Comparison of ENCODE assay signal across 19 cellular contexts in the genomic region with DNA sequence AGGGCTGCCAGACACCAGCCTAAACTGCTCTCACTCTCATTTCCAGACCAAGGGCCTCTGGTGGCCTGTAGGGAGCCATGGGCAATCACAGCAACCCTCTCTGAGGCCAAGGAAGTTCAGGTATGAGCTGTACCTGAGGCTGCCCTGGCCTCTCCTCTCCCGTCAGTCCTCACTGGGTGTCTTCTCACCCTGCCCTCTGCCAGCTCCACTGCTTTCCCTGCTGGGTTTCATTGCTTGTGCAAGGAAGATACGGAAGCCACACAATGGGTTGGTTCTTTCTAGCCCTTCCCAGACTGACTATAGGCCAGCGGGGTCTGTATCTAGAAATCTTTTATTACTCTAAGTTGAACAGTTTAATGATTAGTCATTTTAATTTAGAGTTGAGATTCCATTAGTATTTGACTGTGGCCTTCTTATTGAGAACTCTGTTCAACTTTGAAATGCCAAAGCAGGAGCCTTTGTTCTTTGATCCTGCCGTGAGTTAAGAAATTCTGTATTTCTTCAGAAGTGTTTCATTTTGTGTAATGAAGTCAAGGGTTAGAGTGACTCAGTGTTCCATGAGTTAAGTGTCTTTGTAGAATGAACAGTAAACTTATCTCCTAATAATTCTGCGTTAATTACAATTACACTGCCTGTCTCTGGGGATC. TPM values are rescaled to one million over a fixed set of nuclear protein-coding genes. Genes with fewer than 3 reads are reported as not detected.
DNase-seq lines count a peak whose midpoint lies in the region; ATAC-seq and TF ChIP-seq lines count a peak whose summit lies in the region.
"Had no signal": no experiment of that assay in that cellular context is flagged by ENCODE, and none has a peak within 500 bp of the region (broad histone marks: within the 10 kb centered on the region; RNA-seq: fewer than 3 reads in every experiment).

No MANE protein-coding gene starts in this region.

- H3K9me3 Mint-ChIP-seq in activated T-cell treated with anti-CD3 and anti-CD28 coated beads, Interleukin-2, amount 50 U/mL, for 24 hours = no peaks in the 10 kb centered on the region
- H3K9me3 Mint-ChIP-seq: IgD-negative memory B cell had no signal

- H3K4me3 ChIP-seq in lung (no peak overlapping the region), subcutaneous abdominal adipose tissue (ENCODE audit: low read depth in 1 of 5, low read length in 5 of 5) (no peak overlapping the region)
- H3K4me3 ChIP-seq: BLaER1 treated with 17β-estradiol and CSF1 and Interleukin-3, amounts not matched to agents 10 nM and 100 nM; mucosa of descending colon; ovary; tibial artery had no signal

- no peaks in the 10 kb centered on the region for H3K27me3 Mint-ChIP-seq in activated T-cell treated with anti-CD3 and anti-CD28 coated beads, Interleukin-2, amount 50 U/mL, for 24 hours

- peaks cover 13% of the 10 kb centered on the region for H3K4me1 Mint-ChIP-seq in activated T-cell treated with anti-CD3 and anti-CD28 coated beads, Interleukin-2, amount 50 U/mL, for 24 hours (ENCODE audit: low read depth)

- H3K27ac Mint-ChIP-seq in activated T-cell treated with anti-CD3 and anti-CD28 coated beads, Interleukin-2, amount 50 U/mL, for 24 hours = peak overlapping the region; percentile 79
- H3K27ac Mint-ChIP-seq: IgD-negative memory B cell had no signal

- H3K27ac ChIP-seq in lung (ENCODE audit: low read depth in 1 of 2, low read length in 1 of 2) = peak overlapping the region in 1 of 2 donors; percentile 59
- H3K27ac ChIP-seq in subcutaneous abdominal adipose tissue (ENCODE audit: low read depth, low read length) = peak overlapping the region; percentile 87
- H3K27ac ChIP-seq: ovary, tibial artery had no signal

- no peaks in the 10 kb centered on the region for H3K9me3 ChIP-seq in lung (ENCODE audit: control insufficient read depth in 2 of 2, insufficient read depth in 1 of 2, low read length in 1 of 2)
- H3K9me3 ChIP-seq in subcutaneous abdominal adipose tissue (ENCODE audit: control insufficient read depth in 5 of 5, low read length in 5 of 5) = no peaks in the 10 kb centered on the region
- H3K9me3 ChIP-seq: BLaER1 treated with 17β-estradiol and CSF1 and Interleukin-3, amounts not matched to agents 10 nM and 100 nM; mucosa of descending colon; ovary; tibial artery had no signal

- H3K36me3 Mint-ChIP-seq in activated T-cell treated with anti-CD3 and anti-CD28 coated beads, Interleukin-2, amount 50 U/mL, for 24 hours (ENCODE audit: low read depth) = no peaks in the 10 kb centered on the region
- H3K36me3 Mint-ChIP-seq: IgD-negative memory B cell had no signal

- no peak overlapping the region for H3K4me3 Mint-ChIP-seq in activated T-cell treated with anti-CD3 and anti-CD28 coated beads, Interleukin-2, amount 50 U/mL, for 24 hours
- H3K4me3 Mint-ChIP-seq: IgD-negative memory B cell had no signal

- DNase-seq in activated T-cell treated with anti-CD3 and anti-CD28 coated beads, Interleukin-2, amount 50 U/mL, for 24 hours = no peak
- no peak for DNase-seq in activated T-cell treated with anti-CD3 and anti-CD28 coated beads, Interleukin-2, amount 50 U/mL, for 1 hour
- DNase-seq in amniotic epithelial cell (ENCODE audit: low read depth) = peak; percentile 75
- no peak for DNase-seq in lung (ENCODE audit: low spot score)
- DNase-seq in SIG-M5 (lab: John Stamatoyannopoulos, UW) = no peak
- no peak for DNase-seq in DMS 273 treated with DMSO at 0.1 percent for 48 hours (lab: John Stamatoyannopoulos, UW)
- DNase-seq in stimulated activated CD4-positive, alpha-beta T cell treated with anti-CD3 and anti-CD28 coated beads, Interleukin-1b, Interleukin-23, amount 100 ng/mL, for 48 hours = no peak
- DNase-seq: activated CD4-positive, alpha-beta T cell treated with anti-CD3 and anti-CD28 coated beads for 48 hours; caudate nucleus; effector memory CD4-positive, alpha-beta T cell; mucosa of descending colon; NCI-H2081; NCI-H510A treated with DMSO at 0.1 percent for 48 hours; tibial artery had no signal

- H3K4me1 ChIP-seq in lung (ENCODE audit: control insufficient read depth in 2 of 2, insufficient read depth in 2 of 2, low read length in 2 of 2) = no peaks in the 10 kb centered on the region
- peaks cover 6 to 25% (median 19%) of the 10 kb centered on the region in 5 donors for H3K4me1 ChIP-seq in subcutaneous abdominal adipose tissue (ENCODE audit: control insufficient read depth in 5 of 5, insufficient read depth in 5 of 5, low read length in 5 of 5)
- H3K4me1 ChIP-seq: tibial artery had no signal

- ATAC-seq in lung (ENCODE audit: insufficient read depth, low FRiP score) = peak; percentile 11
- ATAC-seq: mucosa of descending colon, Panc1 had no signal

- H3K36me3 ChIP-seq in lung (ENCODE audit: control insufficient read depth in 2 of 2, insufficient read depth in 2 of 2, low read length in 2 of 2) (no peaks in the 10 kb centered on the region), subcutaneous abdominal adipose tissue (ENCODE audit: control insufficient read depth in 5 of 5, insufficient read depth in 5 of 5, low read length in 5 of 5) (peaks cover 0 to 10% (median 0%) of the 10 kb centered on the region in 5 donors)
- H3K36me3 ChIP-seq: ovary had no signal

- TF ChIP-seq CTCF in lung (IDR thresholded peaks at IDR 0.05; ENCODE audit: control extremely low read depth, extremely low read depth) = no peak

- WGBS in lung, 2 donors = 67 to 77% methylated on average over 5 of the region's 5 CpGs

- peak overlapping the region in 1 of 5 donors; percentile 71 for H3K9ac ChIP-seq in subcutaneous abdominal adipose tissue (ENCODE audit: low read length in 5 of 5)
- H3K9ac ChIP-seq: BLaER1 treated with 17β-estradiol and CSF1 and Interleukin-3, amounts not matched to agents 10 nM and 100 nM had no signal

- H3K27me3 ChIP-seq in lung (ENCODE audit: control insufficient read depth, insufficient read depth) (no peaks in the 10 kb centered on the region), subcutaneous abdominal adipose tissue (ENCODE audit: control insufficient read depth in 5 of 5, insufficient read depth in 4 of 5, low read length in 5 of 5) (no peaks in the 10 kb centered on the region)
- H3K27me3 ChIP-seq: BLaER1 treated with 17β-estradiol and CSF1 and Interleukin-3, amounts not matched to agents 10 nM and 100 nM; ovary; tibial artery had no signal

RNA-seq across cellular contexts. Expression of gene C3orf62, which starts 16.2 kb away (rescaled TPM):
- 1 to 10 TPM; 5.2 to 8.2 TPM for total RNA-seq in lung
- 1 to 10 TPM; 6.0 to 8.1 TPM for polyA plus RNA-seq in lung
